ENCODE assay signal across 8 cellular contexts in genomic region chr12:47819902-47820630, GRCh38. TPM values are rescaled to one million over a fixed set of nuclear protein-coding genes. Genes with fewer than 3 reads are reported as not detected.
DNase-seq lines count a peak whose midpoint lies in the region; ATAC-seq and TF ChIP-seq lines count a peak whose summit lies in the region.

TSS of gene HDAC7 (minus strand) at chr12:47819903. CDS start at chr12:47819785, 118 bp downstream.

- peak within 1 kb of the TSS; percentile 98 for H3K4me2 ChIP-seq in neural progenitor cell

- peak within 1 kb of the TSS; percentile 84 for H3K4me3 ChIP-seq in neural progenitor cell
- H3K4me3 ChIP-seq in testis = peak within 1 kb of the TSS; percentile 72 to 78

- H4K20me1 ChIP-seq in neural progenitor cell (ENCODE audit: low read depth) = peaks cover 5% of the 10 kb centered on the region

- peaks cover 42% of the 10 kb centered on the region for H3K79me2 ChIP-seq in neural progenitor cell (ENCODE audit: low read depth)

- H3K36me3 Mint-ChIP-seq in neural progenitor cell = peaks cover under 1% of the 10 kb centered on the region

- POLR2A ChIA-PET in RWPE1 (lab: Yijun Ruan, JAX; ENCODE audit: low non-redundant PET) = interaction anchor here (1.4 kb wide), 1 partner anchor 9 kb away, joined by 5 read pairs; no protein-coding TSS in a partner anchor

- intact Hi-C loops in testis (cut with DNase I; ENCODE audit: low total_unique reads) = no loop called here

- H3K27me3 ChIP-seq in foreskin keratinocyte (no peaks in the 10 kb centered on the region), neural progenitor cell (peaks cover 22% of the 10 kb centered on the region), testis (no peaks in the 10 kb centered on the region)

- H3K27ac ChIP-seq in RWPE1 (peak within 1 kb of the TSS; percentile 99), foreskin keratinocyte (peak within 1 kb of the TSS; percentile 46), neural progenitor cell (no peak within 1 kb of the TSS), testis (peak within 1 kb of the TSS; percentile 89 to 96)

- H3F3A ChIP-seq in neural progenitor cell (ENCODE audit: low read depth) = peaks cover 37% of the 10 kb centered on the region

- H3K4me1 Mint-ChIP-seq in neural progenitor cell = peaks cover 72% of the 10 kb centered on the region

- H3K27ac Mint-ChIP-seq in neural progenitor cell = peak within 1 kb of the TSS; percentile 100

- CTCF ChIA-PET in RWPE1 (lab: Yijun Ruan, JAX) = interaction anchor here (0.6 to 2.1 kb wide), 4 partner anchors 12 to 93 kb away, joined by 3 to 10 read pairs (median 4); no protein-coding TSS in a partner anchor

- no peaks in the 10 kb centered on the region for H3K9me3 Mint-ChIP-seq in neural progenitor cell

- no peak for TF ChIP-seq POLR2A in testis (IDR thresholded peaks at IDR 0.05)

- H3K9me3 ChIP-seq in neural progenitor cell (ENCODE audit: low read depth) (no peaks in the 10 kb centered on the region), testis (no peaks in the 10 kb centered on the region)

- peak; percentile 43 for ATAC-seq in HG03432 (IDR thresholded peaks at IDR 0.05; ENCODE audit: unreplicated experiment)
- ATAC-seq in foreskin keratinocyte = peak; percentile 57

- H3K4me1 ChIP-seq in foreskin keratinocyte (peaks cover 22% of the 10 kb centered on the region), neural progenitor cell (peaks cover 36% of the 10 kb centered on the region), testis (peaks cover 51% of the 10 kb centered on the region)

- H3K27me3 Mint-ChIP-seq in neural progenitor cell (ENCODE audit: insufficient read depth, low read depth) = peaks cover 16% of the 10 kb centered on the region

- 1 to 2% methylated on average over 20 to 58 of the region's 58 CpGs for WGBS in testis, 2 donors

- TF ChIP-seq CTCF in RWPE1 (conservative IDR thresholded peaks at IDR 0.05; ENCODE audit: low read depth) = no peak
- TF ChIP-seq CTCF in foreskin keratinocyte (conservative IDR thresholded peaks at IDR 0.05) = no peak
- TF ChIP-seq CTCF in neural progenitor cell (IDR thresholded peaks at IDR 0.05) = no peak
- TF ChIP-seq CTCF in testis (IDR thresholded peaks at IDR 0.05) = no peak

- H3K4me3 Mint-ChIP-seq in neural progenitor cell = peak within 1 kb of the TSS; percentile 96

- H3K36me3 ChIP-seq in neural progenitor cell = no peaks in the 10 kb centered on the region
- H3K36me3 ChIP-seq in testis (ENCODE audit: low read depth, missing control alignments) = no peaks in the 10 kb centered on the region

- DNase-seq in SHP77 (lab: John Stamatoyannopoulos, UW) (peak; percentile 55 to 59), SHP77 treated with DMSO at 0.1 percent for 48 hours (lab: John Stamatoyannopoulos, UW) (no peak), RWPE1 (ENCODE audit: low spot score) (peak; percentile 88), foreskin keratinocyte (peak; percentile 73 to 87), neural progenitor cell (ENCODE audit: low spot score) (peak; percentile 86), testis (peak; percentile 89)
- DNase-seq in activated naive CD4-positive, alpha-beta T cell treated with Interleukin-2 at 50 U/mL for 16 hours = peak; percentile 78

- H3K9ac ChIP-seq in neural progenitor cell = no peak within 1 kb of the TSS

- no peak within 1 kb of the TSS for H2AFZ ChIP-seq in neural progenitor cell (replicated peaks)

RNA-seq across cellular contexts. Expression of gene HDAC7, which starts in this region (rescaled TPM):
- 52.3 and 55.8 TPM in 2 replicates for total RNA-seq in foreskin keratinocyte
- polyA plus RNA-seq in foreskin keratinocyte = 47.3 and 51.7 TPM in 2 replicates
- 7.2 and 14.2 TPM in 2 replicates for total RNA-seq in neural progenitor cell (ENCODE audit: low replicate concordance)
- total RNA-seq in testis = 10 to 100 TPM; 39.9 to 70.0 TPM
- polyA plus RNA-seq in testis (ENCODE audit: insufficient read depth, low read depth, low replicate concordance) = 28.2 TPM
